ENCODE assay signal across 8 cellular contexts in genomic region chr19:4524808-4525562, GRCh38. TPM values are rescaled to one million over a fixed set of nuclear protein-coding genes. Genes with fewer than 3 reads are reported as not detected.
DNase-seq lines count a peak whose midpoint lies in the region; ATAC-seq, FAIRE-seq and TF ChIP-seq lines count a peak whose summit lies in the region.

No MANE protein-coding gene starts in this region.

- in situ Hi-C loops in ACHN (cut with HindIII; ENCODE audit: low pct_ligation_motif_present, low pct_unique_long_range_greater_than_20kb, low sequenced_read_pairs), result no loop called here

- peak; percentile 85 for FAIRE-seq in GM12891 (lab: Jason Lieb, UNC)

- H3K36me3 ChIP-seq in heart left ventricle, result peaks cover 0 to 7% (median 0%) of the 10 kb centered on the region in 9 donors

- TF ChIP-seq CTCF in RWPE1 (conservative IDR thresholded peaks at IDR 0.05; ENCODE audit: low read depth) (peak; percentile 80), heart left ventricle (IDR thresholded peaks at IDR 0.05) (peak; percentile 61 to 79 (median 72))

- TF ChIP-seq POLR2A in GM12891 (IDR thresholded peaks at IDR 0.05; ENCODE audit: low read depth, low read length), result no peak
- no peak for TF ChIP-seq POLR2A in heart left ventricle (IDR thresholded peaks at IDR 0.05)

- H3K27me3 ChIP-seq in heart left ventricle, result no peaks in the 10 kb centered on the region

- intact Hi-C loops in heart left ventricle (cut with DNase I), result loop anchor here in 5 of 10 donors (10.0 kb wide), 2 partner anchors 250 to 260 kb away; partner anchors contain the start of gene SHD (in 2 of the 5)

- DNase-seq in ACHN (peak; percentile 44), GM12891 (ENCODE audit: insufficient read length, low spot score) (peak; percentile 75), RWPE1 (ENCODE audit: low spot score) (peak; percentile 49), heart left ventricle (peak in 4 of 5 donors; percentile 43 to 71 (median 54))
- peak; percentile 36 for DNase-seq in activated effector memory CD4-positive, alpha-beta T cell treated with Interleukin-2 at 50 U/mL for 16 hours
- DNase-seq in stimulated activated CD4-positive, alpha-beta T cell treated with anti-CD3 and anti-CD28 coated beads, Interleukin-12 subunit alpha, Interleukin-12 subunit beta, amount 100 ng/mL, for 4 hours, result peak; percentile 73

- WGBS in heart left ventricle, 4 donors, result 67 to 73% (median 72%) methylated on average over 23 of the region's 23 CpGs

- ATAC-seq in heart left ventricle, result peak in 3 of 4 donors; percentile 46 to 60 (median 58)
- ATAC-seq in HG02678 (IDR thresholded peaks at IDR 0.05; ENCODE audit: unreplicated experiment), result no peak
- no peak for ATAC-seq in GM19035 (IDR thresholded peaks at IDR 0.05; ENCODE audit: unreplicated experiment)

- H3K9me3 ChIP-seq in heart left ventricle, result no peaks in the 10 kb centered on the region

- H3K27ac ChIP-seq in RWPE1 (no peak overlapping the region), heart left ventricle (no peak overlapping the region)

- H3K4me3 ChIP-seq in heart left ventricle, result peak overlapping the region in 1 of 12 donors; percentile 15

- CTCF ChIA-PET in RWPE1 (lab: Yijun Ruan, JAX), result interaction anchor here (0.6 to 3.2 kb wide), 21 partner anchors 8 to 1152 kb away, joined by 3 to 24 read pairs (median 3); partner anchors contain the start of gene PLIN5

- peaks cover 0 to 5% (median under 1%) of the 10 kb centered on the region in 12 donors for H3K4me1 ChIP-seq in heart left ventricle

- POLR2A ChIA-PET in RWPE1 (lab: Yijun Ruan, JAX; ENCODE audit: low non-redundant PET), result interaction anchor here (0.8 kb wide), 1 partner anchor 68 kb away, joined by 3 read pairs; no protein-coding TSS in a partner anchor

TF ChIP-seq in GM12891, 5 proteins besides CTCF, POLR2A, EP300 and RAD21:
- TF ChIP-seq TAF1 (IDR thresholded peaks at IDR 0.05; ENCODE audit: low read depth, low read length), result no peak
- TF ChIP-seq SPI1 (IDR thresholded peaks at IDR 0.05; ENCODE audit: low read depth, low read length), result no peak
- no peak for TF ChIP-seq PAX5 (IDR thresholded peaks at IDR 0.05; ENCODE audit: insufficient read depth, low read length, severe bottlenecking)
- no peak for TF ChIP-seq POU2F2 (IDR thresholded peaks at IDR 0.05; ENCODE audit: low read depth, low read length)

RNA-seq across cellular contexts. Expression of gene PLIN4, which starts 6.7 kb away (rescaled TPM):
- 0.54 TPM for polyA plus RNA-seq in GM12891 (2012; ENCODE audit: low read depth, missing spikeins)
- total RNA-seq in heart left ventricle, result 100 to 1,000 TPM; 110 to 292 (median 174) TPM
- 100 to 1,000 TPM in 1 of 2 donors, 10 to 100 TPM in 1; 55.5 to 241 TPM for polyA plus RNA-seq in heart left ventricle

RNA-seq across cellular contexts. Expression of gene PLIN5, which starts 10.0 kb away (rescaled TPM):
- 0.24 TPM for polyA plus RNA-seq in GM12891 (2012; ENCODE audit: low read depth, missing spikeins)
- total RNA-seq in heart left ventricle, result 10 to 100 TPM; 26.0 to 88.6 (median 42.7) TPM
- 10 to 100 TPM; 17.5 to 65.0 TPM for polyA plus RNA-seq in heart left ventricle

RNA-seq across cellular contexts. Expression of gene LRG1, which starts 14.9 kb away (rescaled TPM):
- 1.4 TPM for polyA plus RNA-seq in GM12891 (2012; ENCODE audit: low read depth, missing spikeins)
- total RNA-seq in heart left ventricle, result 1 to 10 TPM in 2 of 9 donors, under 1 TPM in 7; 0.15 to 1.7 (median 0.36) TPM
- polyA plus RNA-seq in heart left ventricle, result under 1 TPM; 0.23 to 0.30 TPM

RNA-seq across cellular contexts. Expression of gene SEMA6B, which starts 34.5 kb away (rescaled TPM):
- polyA plus RNA-seq in GM12891 (2012; ENCODE audit: low read depth, missing spikeins), result 0.03 TPM
- 10 to 100 TPM in 5 of 9 donors, 1 to 10 TPM in 4; 6.4 to 29.7 (median 10.1) TPM for total RNA-seq in heart left ventricle
- 10 to 100 TPM in 1 of 2 donors, 1 to 10 TPM in 1; 6.0 to 16.5 TPM for polyA plus RNA-seq in heart left ventricle

RNA-seq across cellular contexts. Expression of gene HDGFL2, which starts 52.9 kb away (rescaled TPM):
- polyA plus RNA-seq in GM12891 (2012; ENCODE audit: low read depth, missing spikeins), result 33.5 TPM
- 100 to 1,000 TPM in 1 of 9 donors, 10 to 100 TPM in 8; 20.8 to 235 (median 29.9) TPM for total RNA-seq in heart left ventricle
- polyA plus RNA-seq in heart left ventricle, result 10 to 100 TPM; 30.7 to 38.9 TPM

Comparison
In these comparisons a context has a peak if more than half of its experiments do, and no peak if none do; other contexts are left out.
1. ATAC-seq: peak in heart left ventricle (3 of 4); none in HG02678 (single experiment) and GM19035 (single experiment).
2. Peak in every context shown above with its lines, with median percentiles within 50 percentile points of each other: DNase-seq.